ENCODE assay signal across 1 cellular context in the genomic region with DNA sequence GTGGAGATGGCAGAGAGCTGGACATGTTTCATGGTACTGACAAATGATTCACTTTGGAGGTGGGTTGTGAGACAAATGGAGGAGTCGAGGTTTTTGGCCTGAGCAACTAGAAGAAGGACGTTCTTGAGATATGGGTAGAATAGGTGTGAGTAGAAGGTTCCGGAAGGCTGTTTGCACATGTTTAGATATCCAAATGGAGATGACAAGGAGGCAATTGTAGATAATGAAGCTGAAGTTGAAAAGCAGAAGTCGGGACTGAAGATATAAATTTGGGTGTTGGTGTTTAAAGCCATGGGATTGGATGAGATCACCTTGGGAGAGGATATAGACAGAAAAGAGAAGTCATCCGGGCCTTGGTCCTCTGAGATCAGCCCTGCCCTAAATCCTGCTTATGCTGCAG.
TF ChIP-seq lines count a peak whose summit lies in the region.

No MANE protein-coding gene starts in this region.

TF ChIP-seq in K562, 482 proteins besides CTCF, POLR2A, EP300 and RAD21 (continued from another document):
- TF ChIP-seq, protein P1, sequence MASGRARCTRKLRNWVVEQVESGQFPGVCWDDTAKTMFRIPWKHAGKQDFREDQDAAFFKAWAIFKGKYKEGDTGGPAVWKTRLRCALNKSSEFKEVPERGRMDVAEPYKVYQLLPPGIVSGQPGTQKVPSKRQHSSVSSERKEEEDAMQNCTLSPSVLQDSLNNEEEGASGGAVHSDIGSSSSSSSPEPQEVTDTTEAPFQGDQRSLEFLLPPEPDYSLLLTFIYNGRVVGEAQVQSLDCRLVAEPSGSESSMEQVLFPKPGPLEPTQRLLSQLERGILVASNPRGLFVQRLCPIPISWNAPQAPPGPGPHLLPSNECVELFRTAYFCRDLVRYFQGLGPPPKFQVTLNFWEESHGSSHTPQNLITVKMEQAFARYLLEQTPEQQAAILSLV (tag; IDR thresholded peaks at IDR 0.05) = 0 out of 2 replicates have a peak, but pooled peaks have one; percentile 20
- TF ChIP-seq FOXK2 (conservative IDR thresholded peaks at IDR 0.05 in 1 of 2, IDR thresholded peaks at IDR 0.05 in 1 of 2; ENCODE audit: low read depth in 2 of 2) (0 out of 4 replicates have a peak, but pooled peaks have one; percentile 43 to 45), YBX1 (IDR thresholded peaks at IDR 0.05) (no peak), MAX (CRISPR knock-in tag; IDR thresholded peaks at IDR 0.05) (peak; percentile 65; the same call in 1 of the 2 replicates), SPI1 (IDR thresholded peaks at IDR 0.05; ENCODE audit: borderline replicate concordance, low read depth, low read length) (peak; percentile 93), ARID1B (IDR thresholded peaks at IDR 0.05) (peak; percentile 89), ZNF395 (CRISPR knock-in tag; IDR thresholded peaks at IDR 0.05) (peak; percentile 84), RFX5 (IDR thresholded peaks at IDR 0.05; ENCODE audit: low read depth, low read length) (no peak), SMARCE1 (IDR thresholded peaks at IDR 0.05) (peak; percentile 73; the same call in 1 of the 2 replicates), PML (IDR thresholded peaks at IDR 0.05; ENCODE audit: low read length) (peak; percentile 70; the same call in 1 of the 2 replicates), RNF2 (IDR thresholded peaks at IDR 0.05) (peak; percentile 61; the same call in 1 of the 2 replicates), SMARCC2 (IDR thresholded peaks at IDR 0.05; ENCODE audit: low read depth) (peak; percentile 26; the same call in 1 of the 2 replicates), NCOR1 (IDR thresholded peaks at IDR 0.05) (peak; percentile 60; the same call in 1 of the 2 replicates), TEAD4 (IDR thresholded peaks at IDR 0.05; ENCODE audit: low read length) (peak; percentile 84), TEAD4 (CRISPR knock-in tag; IDR thresholded peaks at IDR 0.05; ENCODE audit: borderline replicate concordance) (no peak), SOX6 (IDR thresholded peaks at IDR 0.05) (peak; percentile 30; the same call in 1 of the 2 replicates), BHLHE40 (IDR thresholded peaks at IDR 0.05; ENCODE audit: low read length) (peak; percentile 63; the same call in 1 of the 2 replicates), FOXP1 (CRISPR knock-in tag; IDR thresholded peaks at IDR 0.05) (no peak), SMARCA4 (IDR thresholded peaks at IDR 0.05) (peak; percentile 79), MTA1 (IDR thresholded peaks at IDR 0.05; ENCODE audit: borderline replicate concordance) (0 out of 2 replicates have a peak, but pooled peaks have one; percentile 60), KLF16 (IDR thresholded peaks at IDR 0.05) (peak; percentile 72), NFE2 (IDR thresholded peaks at IDR 0.05; ENCODE audit: low read depth) (0 out of 2 replicates have a peak, but pooled peaks have one; percentile 8), RCOR1 (IDR thresholded peaks at IDR 0.05; ENCODE audit: borderline replicate concordance in 1 of 2, low read depth in 2 of 2, low read length in 2 of 2) (peak in 1 of 2 experiments; percentile 56; a peak in 1 of 4 replicates), ETV5 (CRISPR knock-in tag; IDR thresholded peaks at IDR 0.05; ENCODE audit: low read depth) (peak; percentile 70; the same call in 1 of the 2 replicates), ZNF41 (CRISPR knock-in tag; conservative IDR thresholded peaks at IDR 0.05) (no peak), KAT7 (CRISPR knock-in tag; IDR thresholded peaks at IDR 0.05; ENCODE audit: borderline replicate concordance) (0 out of 2 replicates have a peak, but pooled peaks have one; percentile 58), MTA2 (IDR thresholded peaks at IDR 0.05; ENCODE audit: low read depth) (peak; percentile 73), ZBTB11 (CRISPR knock-in tag; IDR thresholded peaks at IDR 0.05) (peak in 1 of 3 experiments; percentile 73; a peak in 2 of 6 replicates), ZZZ3 (IDR thresholded peaks at IDR 0.05) (no peak), FOSL1 (tag; conservative IDR thresholded peaks at IDR 0.05) (peak; percentile 58), ETV1 (tag; conservative IDR thresholded peaks at IDR 0.05; ENCODE audit: low read depth) (0 out of 2 replicates have a peak, but pooled peaks have one; percentile 7), CBFA2T2 (conservative IDR thresholded peaks at IDR 0.05) (peak; percentile 62), DPF2 (IDR thresholded peaks at IDR 0.05) (peak; percentile 56), ATF7 (IDR thresholded peaks at IDR 0.05) (peak; percentile 37; the same call in 1 of the 2 replicates), HMBOX1 (IDR thresholded peaks at IDR 0.05) (peak; percentile 53; the same call in 1 of the 2 replicates), LCOR (CRISPR knock-in tag; IDR thresholded peaks at IDR 0.05) (peak; percentile 100), ZNF174 (CRISPR knock-in tag; IDR thresholded peaks at IDR 0.05) (no peak), TRIM24 (IDR thresholded peaks at IDR 0.05) (peak; percentile 78 to 79), NR2C1 (IDR thresholded peaks at IDR 0.05) (no peak), NR2C1 (tag; IDR thresholded peaks at IDR 0.05) (peak; percentile 56; the same call in 1 of the 2 replicates), E2F6 (IDR thresholded peaks at IDR 0.05; ENCODE audit: borderline replicate concordance in 1 of 2, extremely low read depth in 1 of 2, insufficient read depth in 1 of 2, insufficient read length in 1 of 2, low read depth in 1 of 2, low read length in 1 of 2, poor library complexity in 1 of 2, severe bottlenecking in 1 of 2) (peak in 1 of 2 experiments; percentile 27)
- TF ChIP-seq, protein P2, sequence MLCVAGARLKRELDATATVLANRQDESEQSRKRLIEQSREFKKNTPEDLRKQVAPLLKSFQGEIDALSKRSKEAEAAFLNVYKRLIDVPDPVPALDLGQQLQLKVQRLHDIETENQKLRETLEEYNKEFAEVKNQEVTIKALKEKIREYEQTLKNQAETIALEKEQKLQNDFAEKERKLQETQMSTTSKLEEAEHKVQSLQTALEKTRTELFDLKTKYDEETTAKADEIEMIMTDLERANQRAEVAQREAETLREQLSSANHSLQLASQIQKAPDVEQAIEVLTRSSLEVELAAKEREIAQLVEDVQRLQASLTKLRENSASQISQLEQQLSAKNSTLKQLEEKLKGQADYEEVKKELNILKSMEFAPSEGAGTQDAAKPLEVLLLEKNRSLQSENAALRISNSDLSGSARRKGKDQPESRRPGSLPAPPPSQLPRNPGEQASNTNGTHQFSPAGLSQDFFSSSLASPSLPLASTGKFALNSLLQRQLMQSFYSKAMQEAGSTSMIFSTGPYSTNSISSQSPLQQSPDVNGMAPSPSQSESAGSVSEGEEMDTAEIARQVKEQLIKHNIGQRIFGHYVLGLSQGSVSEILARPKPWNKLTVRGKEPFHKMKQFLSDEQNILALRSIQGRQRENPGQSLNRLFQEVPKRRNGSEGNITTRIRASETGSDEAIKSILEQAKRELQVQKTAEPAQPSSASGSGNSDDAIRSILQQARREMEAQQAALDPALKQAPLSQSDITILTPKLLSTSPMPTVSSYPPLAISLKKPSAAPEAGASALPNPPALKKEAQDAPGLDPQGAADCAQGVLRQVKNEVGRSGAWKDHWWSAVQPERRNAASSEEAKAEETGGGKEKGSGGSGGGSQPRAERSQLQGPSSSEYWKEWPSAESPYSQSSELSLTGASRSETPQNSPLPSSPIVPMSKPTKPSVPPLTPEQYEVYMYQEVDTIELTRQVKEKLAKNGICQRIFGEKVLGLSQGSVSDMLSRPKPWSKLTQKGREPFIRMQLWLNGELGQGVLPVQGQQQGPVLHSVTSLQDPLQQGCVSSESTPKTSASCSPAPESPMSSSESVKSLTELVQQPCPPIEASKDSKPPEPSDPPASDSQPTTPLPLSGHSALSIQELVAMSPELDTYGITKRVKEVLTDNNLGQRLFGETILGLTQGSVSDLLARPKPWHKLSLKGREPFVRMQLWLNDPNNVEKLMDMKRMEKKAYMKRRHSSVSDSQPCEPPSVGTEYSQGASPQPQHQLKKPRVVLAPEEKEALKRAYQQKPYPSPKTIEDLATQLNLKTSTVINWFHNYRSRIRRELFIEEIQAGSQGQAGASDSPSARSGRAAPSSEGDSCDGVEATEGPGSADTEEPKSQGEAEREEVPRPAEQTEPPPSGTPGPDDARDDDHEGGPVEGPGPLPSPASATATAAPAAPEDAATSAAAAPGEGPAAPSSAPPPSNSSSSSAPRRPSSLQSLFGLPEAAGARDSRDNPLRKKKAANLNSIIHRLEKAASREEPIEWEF (CRISPR knock-in tag; IDR thresholded peaks at IDR 0.05) = no peak
- TF ChIP-seq, protein P3, sequence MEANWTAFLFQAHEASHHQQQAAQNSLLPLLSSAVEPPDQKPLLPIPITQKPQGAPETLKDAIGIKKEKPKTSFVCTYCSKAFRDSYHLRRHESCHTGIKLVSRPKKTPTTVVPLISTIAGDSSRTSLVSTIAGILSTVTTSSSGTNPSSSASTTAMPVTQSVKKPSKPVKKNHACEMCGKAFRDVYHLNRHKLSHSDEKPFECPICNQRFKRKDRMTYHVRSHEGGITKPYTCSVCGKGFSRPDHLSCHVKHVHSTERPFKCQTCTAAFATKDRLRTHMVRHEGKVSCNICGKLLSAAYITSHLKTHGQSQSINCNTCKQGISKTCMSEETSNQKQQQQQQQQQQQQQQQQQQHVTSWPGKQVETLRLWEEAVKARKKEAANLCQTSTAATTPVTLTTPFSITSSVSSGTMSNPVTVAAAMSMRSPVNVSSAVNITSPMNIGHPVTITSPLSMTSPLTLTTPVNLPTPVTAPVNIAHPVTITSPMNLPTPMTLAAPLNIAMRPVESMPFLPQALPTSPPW (CRISPR knock-in tag; IDR thresholded peaks at IDR 0.05) = 0 out of 2 replicates have a peak, but pooled peaks have one; percentile 18
- TF ChIP-seq, protein P4, sequence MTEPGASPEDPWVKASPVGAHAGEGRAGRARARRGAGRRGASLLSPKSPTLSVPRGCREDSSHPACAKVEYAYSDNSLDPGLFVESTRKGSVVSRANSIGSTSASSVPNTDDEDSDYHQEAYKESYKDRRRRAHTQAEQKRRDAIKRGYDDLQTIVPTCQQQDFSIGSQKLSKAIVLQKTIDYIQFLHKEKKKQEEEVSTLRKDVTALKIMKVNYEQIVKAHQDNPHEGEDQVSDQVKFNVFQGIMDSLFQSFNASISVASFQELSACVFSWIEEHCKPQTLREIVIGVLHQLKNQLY (CRISPR knock-in tag; conservative IDR thresholded peaks at IDR 0.05) = no peak
- TF ChIP-seq, protein P5, sequence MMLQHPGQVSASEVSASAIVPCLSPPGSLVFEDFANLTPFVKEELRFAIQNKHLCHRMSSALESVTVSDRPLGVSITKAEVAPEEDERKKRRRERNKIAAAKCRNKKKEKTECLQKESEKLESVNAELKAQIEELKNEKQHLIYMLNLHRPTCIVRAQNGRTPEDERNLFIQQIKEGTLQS (IDR thresholded peaks at IDR 0.05) = peak; percentile 58; the same call in 1 of the 2 replicates
- TF ChIP-seq, protein P5 (CRISPR knock-in tag; conservative IDR thresholded peaks at IDR 0.05) = no peak
